7 cellular contexts compared by ENCODE assay signal in genomic region chr11:92027136-92027535, GRCh38.
A peak's percentile ranks its signal among the peaks of the same experiment; 100 is the strongest.
DNase-seq lines count a peak whose midpoint lies in the region; ATAC-seq, FAIRE-seq and TF ChIP-seq lines count a peak whose summit lies in the region.
"Not testable (repeated sequence)": the region's sequence is repeated elsewhere in the genome, so short reads cannot be mapped to it uniquely, and the experiment has no call there.

No MANE protein-coding gene starts in this region.

- not testable (repeated sequence) for H3K4me1 Mint-ChIP-seq in GM23338; osteocyte (ENCODE audit: unreplicated experiment)

- not testable (repeated sequence) for H4K91ac ChIP-seq in H1 (replicated peaks; ENCODE audit: insufficient read length, low read length)

- CTCF ChIA-PET in H1 (lab: Charles Lee; ENCODE audit: partially characterized antibody): not testable (repeated sequence)

- not testable (repeated sequence) for H3K79me2 ChIP-seq in GM23338 (replicated peaks; ENCODE audit: insufficient read depth); H1 (ENCODE audit: control insufficient read depth in 1 of 2, insufficient read depth in 2 of 2, low read length in 2 of 2)

- not testable (repeated sequence) for H3K23ac ChIP-seq in H1 (ENCODE audit: insufficient read length)

- not testable (repeated sequence) for H3K27me3 ChIP-seq in GM23338 (ENCODE audit: insufficient read depth); HUES64 (ENCODE audit: insufficient read depth, low read length); H1 (replicated peaks in 1 of 4; ENCODE audit: control insufficient read depth in 3 of 4, extremely low read depth in 1 of 4, insufficient read depth in 3 of 4, low read length in 3 of 4)

- H3K4me2 ChIP-seq in GM23338: peak overlapping the region; percentile 72
- H3K4me2 ChIP-seq in H1 (ENCODE audit: insufficient read depth in 1 of 2, low read depth in 2 of 2, low read length in 2 of 2): not testable (repeated sequence)

- H3K14ac ChIP-seq in H1 (ENCODE audit: insufficient read length): not testable (repeated sequence)

- not testable (repeated sequence) for H3K9me3 Mint-ChIP-seq in GM23338; osteocyte (ENCODE audit: unreplicated experiment)

- H4K5ac ChIP-seq in H1 (ENCODE audit: insufficient read length, low read depth, low read length): not testable (repeated sequence)

- not testable (repeated sequence) for H3K36me3 Mint-ChIP-seq in GM23338 (ENCODE audit: low read depth); osteocyte (ENCODE audit: unreplicated experiment)

- H3K4me3 ChIP-seq in GM23338 (peak overlapping the region; percentile 59), HUES64 (ENCODE audit: low read length) (peak overlapping the region; percentile 44; the same call in 1 of the 2 replicates), H1 (ENCODE audit: extremely low read depth in 1 of 4, insufficient read depth in 2 of 4, low read depth in 3 of 4, low read length in 4 of 4) (peak overlapping the region in 1 of 4 experiments; percentile 8; a peak in 1 of 8 replicates)
- H3K4me3 ChIP-seq in kidney (ENCODE audit: low read length in 2 of 2): not testable (repeated sequence)

- H2BK12ac ChIP-seq in H1 (ENCODE audit: low read depth, low read length): not testable (repeated sequence)

- not testable (repeated sequence) for H2BK20ac ChIP-seq in H1 (ENCODE audit: low read length)

- peak overlapping the region; percentile 36; the same call in 1 of the 2 replicates for H3K9ac ChIP-seq in HUES64 (ENCODE audit: low read depth, low read length)
- not testable (repeated sequence) for H3K9ac ChIP-seq in H1 (replicated peaks in 1 of 4; ENCODE audit: extremely low read depth in 1 of 4, low read depth in 3 of 4, low read length in 3 of 4); kidney (ENCODE audit: low read length in 2 of 2)

- not testable (repeated sequence) for H3K4me1 ChIP-seq in GM23338 (ENCODE audit: insufficient read depth); HUES64 (ENCODE audit: insufficient read depth, low read length); H1 (replicated peaks in 1 of 4; ENCODE audit: control insufficient read depth in 3 of 4, insufficient read depth in 4 of 4, low read length in 3 of 4); kidney (ENCODE audit: control insufficient read depth in 1 of 2, insufficient read depth in 1 of 2, low read depth in 1 of 2, low read length in 2 of 2)

- not testable (repeated sequence) for H2BK5ac ChIP-seq in H1 (ENCODE audit: low read depth, low read length)

- H4K20me1 ChIP-seq in GM23338 (replicated peaks; ENCODE audit: insufficient read depth); H1 (replicated peaks in 1 of 2; ENCODE audit: control insufficient read depth in 1 of 2, insufficient read depth in 2 of 2, low read length in 2 of 2): not testable (repeated sequence)

- H3K79me1 ChIP-seq in H1 (ENCODE audit: low read depth, low read length): not testable (repeated sequence)

- POLR2A ChIA-PET in H1 (lab: Charles Lee; ENCODE audit: partially characterized antibody): not testable (repeated sequence)

- TF ChIP-seq POLR2A in H1 (IDR thresholded peaks at IDR 0.05; ENCODE audit: control extremely low read depth in 1 of 2, low read depth in 2 of 2, low read length in 2 of 2): not testable (repeated sequence)

- not testable (repeated sequence) for H2BK120ac ChIP-seq in H1 (replicated peaks; ENCODE audit: low read depth, low read length)

- TF ChIP-seq EP300 in H1 (IDR thresholded peaks at IDR 0.05; ENCODE audit: borderline replicate concordance in 1 of 2, low read depth in 2 of 2, low read length in 2 of 2): not testable (repeated sequence)

- not testable (repeated sequence) for H3K18ac ChIP-seq in H1 (ENCODE audit: extremely low read depth, low read length)

- not testable (repeated sequence) for H2AK5ac ChIP-seq in H1 (ENCODE audit: low read depth, low read length)

- H3K9me3 ChIP-seq in HUES64 (ENCODE audit: insufficient read depth, low read depth, low read length); H1 (ENCODE audit: insufficient read depth in 2 of 2, low read depth in 1 of 2, low read length in 1 of 2); kidney (ENCODE audit: control insufficient read depth in 1 of 2, low read length in 2 of 2): not testable (repeated sequence)

- H3K4me3 Mint-ChIP-seq in GM23338 (peak overlapping the region; percentile 51; the same call in 2 of the 3 replicates), osteocyte (ENCODE audit: unreplicated experiment) (peak overlapping the region; percentile 56)

- intact Hi-C loops in kidney (cut with DNase I): not testable (repeated sequence)

- not testable (repeated sequence) for H3K27me3 Mint-ChIP-seq in GM23338 (ENCODE audit: insufficient read depth, low read depth, poor library complexity); osteocyte (ENCODE audit: unreplicated experiment)

- not testable (repeated sequence) for H3K36me3 ChIP-seq in GM23338 (ENCODE audit: insufficient read depth); HUES64 (ENCODE audit: insufficient read depth, low read length); H1 (ENCODE audit: control insufficient read depth in 2 of 4, insufficient read depth in 4 of 4, low read length in 3 of 4); kidney (ENCODE audit: control insufficient read depth in 1 of 2, insufficient read depth in 2 of 2, low read length in 2 of 2)

- H4K8ac ChIP-seq in H1 (ENCODE audit: extremely low read depth, insufficient read depth, low read length): peak overlapping the region; percentile 79; the same call in 1 of the 2 replicates

- not testable (repeated sequence) for TF ChIP-seq RAD21 in H1 (IDR thresholded peaks at IDR 0.05 in 1 of 2, conservative IDR thresholded peaks at IDR 0.05 in 1 of 2; ENCODE audit: low read depth in 2 of 2, low read length in 2 of 2)

- not testable (repeated sequence) for H2BK15ac ChIP-seq in H1 (ENCODE audit: low read length)

- H3K56ac ChIP-seq in H1 (replicated peaks; ENCODE audit: insufficient read length, low read depth, low read length): not testable (repeated sequence)

- H3K27ac ChIP-seq in GM23338 (ENCODE audit: low read depth): peak overlapping the region; percentile 80; the same call in 1 of the 2 replicates
- H3K27ac ChIP-seq in HUES64 (ENCODE audit: low read depth, low read length); H1 (ENCODE audit: low read depth, low read length); kidney (ENCODE audit: low read depth in 2 of 2, low read length in 2 of 2): not testable (repeated sequence)

- peak overlapping the region; percentile 39 for H2AFZ ChIP-seq in GM23338
- H2AFZ ChIP-seq in H1 (ENCODE audit: low read length): not testable (repeated sequence)

- not testable (repeated sequence) for TF ChIP-seq CTCF in GM23338 (conservative IDR thresholded peaks at IDR 0.05; ENCODE audit: low read depth in 2 of 2); H1 (IDR thresholded peaks at IDR 0.05; ENCODE audit: control extremely low read depth in 1 of 3, insufficient read depth in 1 of 3, low read depth in 1 of 3, low read length in 3 of 3); kidney (IDR thresholded peaks at IDR 0.05; ENCODE audit: borderline replicate concordance, extremely low read depth, insufficient read depth); osteocyte (IDR thresholded peaks at IDR 0.05)

- H3K9me2 ChIP-seq in GM23338 (ENCODE audit: insufficient read depth): not testable (repeated sequence)

- not testable (repeated sequence) for H3K4ac ChIP-seq in H1 (replicated peaks; ENCODE audit: insufficient read length, low read depth, low read length)

- not testable (repeated sequence) for H3K23me2 ChIP-seq in H1 (ENCODE audit: low read depth, low read length)

- ATAC-seq in GM23338: not testable (repeated sequence)

- H3K27ac Mint-ChIP-seq in GM23338: peak overlapping the region; percentile 77; the same call in 1 of the 2 replicates
- not testable (repeated sequence) for H3K27ac Mint-ChIP-seq in osteocyte (ENCODE audit: unreplicated experiment)

- in situ Hi-C loops in SK-MEL-5 (cut with HindIII; ENCODE audit: low pct_unique_long_range_greater_than_20kb, low sequenced_read_pairs): not testable (repeated sequence)

- 80% methylated on average over 16 of the region's 16 CpGs for WGBS in HUES64
- WGBS in H1 (ENCODE audit: extremely low coverage in 1 of 2, insufficient coverage in 1 of 2, insufficient read length in 1 of 2, insufficient replicate concordance in 2 of 2, low coverage in 1 of 2, low lambda C conversion rate in 2 of 2, missing lambda C conversion rate in 1 of 2), 2 experiments: 73% methylated on average over 15 of the region's 16 CpGs; no CpG with 5 or more reads in 1 of the 2 experiments

- not testable (repeated sequence) for FAIRE-seq in H1 (lab: Jason Lieb, UNC); kidney (lab: Jason Lieb, UNC)

- H3F3A ChIP-seq in GM23338 (replicated peaks; ENCODE audit: low read depth): not testable (repeated sequence)

- peak; percentile 58 for DNase-seq in GM23338 (ENCODE audit: low spot score)
- DNase-seq in NCI-H69 (lab: John Stamatoyannopoulos, UW): peak; percentile 29
- DNase-seq in SK-MEL-5 (ENCODE audit: low read depth, low spot score): peak; percentile 22
- DNase-seq in H1 (ENCODE audit: low read depth in 1 of 2, low spot score in 2 of 2): peak; percentile 0 to 50
- peak; percentile 34 for DNase-seq in kidney
- not testable (repeated sequence) for DNase-seq in osteocyte (ENCODE audit: extremely low spot score, unreplicated experiment)

TF ChIP-seq in GM23338, 12 proteins besides CTCF, POLR2A, EP300 and RAD21:
- peak; percentile 46; the same call in 1 of the 2 replicates for TF ChIP-seq POLR2AphosphoS5 (IDR thresholded peaks at IDR 0.05; ENCODE audit: low read depth)

TF ChIP-seq in H1, 55 proteins besides CTCF, POLR2A, EP300 and RAD21:
- TF ChIP-seq YY1 (IDR thresholded peaks at IDR 0.05; ENCODE audit: low read depth, low read length): 0 out of 2 replicates have a peak, but pooled peaks have one; percentile 20
